1 cellular context compared by ENCODE assay signal in genomic region chr1:183477986-183478781, GRCh38.
TF ChIP-seq lines count a peak whose summit lies in the region.

No MANE protein-coding gene starts in this region.

TF ChIP-seq in GM12878, 131 proteins besides CTCF, POLR2A, EP300 and RAD21 (continued from another document):
- TF ChIP-seq TBL1XR1 (IDR thresholded peaks at IDR 0.05; ENCODE audit: low read depth, low read length) (no peak), ATF2 (IDR thresholded peaks at IDR 0.05; ENCODE audit: low read length) (peak; percentile 42; the same call in 1 of the 2 replicates), GABPA (IDR thresholded peaks at IDR 0.05; ENCODE audit: low read depth) (no peak)
TF ChIP-seq in GM12878: peak in this region for 13.
